ENCODE assay signal across 1 cellular context in genomic region chr22:38843716-38844660, GRCh38.
TF ChIP-seq lines count a peak whose summit lies in the region.

Gene NPTXR, minus strand, starts transcription at chr22:38844028.

TF ChIP-seq in HepG2, 621 proteins besides CTCF, POLR2A, EP300 and RAD21 (continued from another document):
- no peak for TF ChIP-seq MED1 (CRISPR knock-in tag; IDR thresholded peaks at IDR 0.05)
- TF ChIP-seq NR2F6 (IDR thresholded peaks at IDR 0.05), result peak; percentile 62; the same call in 1 of the 2 replicates
- TF ChIP-seq NR2F6 (CRISPR knock-in tag; IDR thresholded peaks at IDR 0.05), result peak; percentile 65
- TF ChIP-seq ZNF292 (CRISPR knock-in tag; IDR thresholded peaks at IDR 0.05; ENCODE audit: borderline replicate concordance, low read depth), result no peak
- TF ChIP-seq SALL1 (CRISPR knock-in tag; IDR thresholded peaks at IDR 0.05), result peak; percentile 38; the same call in 1 of the 2 replicates
- TF ChIP-seq ZMYM2 (CRISPR knock-in tag; IDR thresholded peaks at IDR 0.05), result peak; percentile 62; the same call in 1 of the 2 replicates
- no peak for TF ChIP-seq ZNF605 (CRISPR knock-in tag; IDR thresholded peaks at IDR 0.05)
- TF ChIP-seq MEF2D (CRISPR knock-in tag; IDR thresholded peaks at IDR 0.05), result no peak
- TF ChIP-seq, protein P1, sequence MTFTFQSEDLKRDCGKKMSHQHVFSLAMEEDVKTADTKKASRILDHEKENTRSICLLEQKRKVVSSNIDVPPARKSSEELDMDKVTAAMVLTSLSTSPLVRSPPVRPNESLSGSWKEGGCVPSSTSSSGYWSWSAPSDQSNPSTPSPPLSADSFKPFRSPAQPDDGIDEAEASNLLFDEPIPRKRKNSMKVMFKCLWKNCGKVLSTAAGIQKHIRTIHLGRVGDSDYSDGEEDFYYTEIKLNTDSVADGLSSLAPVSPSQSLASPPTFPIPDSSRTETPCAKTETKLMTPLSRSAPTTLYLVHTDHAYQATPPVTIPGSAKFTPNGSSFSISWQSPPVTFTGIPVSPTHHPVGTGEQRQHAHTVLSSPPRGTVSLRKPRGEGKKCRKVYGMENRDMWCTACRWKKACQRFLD (CRISPR knock-in tag; IDR thresholded peaks at IDR 0.05; ENCODE audit: borderline replicate concordance), result no peak
- TF ChIP-seq PATZ1 (CRISPR knock-in tag; IDR thresholded peaks at IDR 0.05), result peak; percentile 75; the same call in 1 of the 2 replicates
- 0 out of 2 replicates have a peak, but pooled peaks have one; percentile 29 for TF ChIP-seq AKAP8 (CRISPR knock-in tag; IDR thresholded peaks at IDR 0.05)
- peak; percentile 75 for TF ChIP-seq PHF21A (CRISPR knock-in tag; IDR thresholded peaks at IDR 0.05)
- peak; percentile 78 for TF ChIP-seq HNF4G (IDR thresholded peaks at IDR 0.05; ENCODE audit: borderline replicate concordance, low read depth, low read length)
- TF ChIP-seq HNF4G (CRISPR knock-in tag; IDR thresholded peaks at IDR 0.05; ENCODE audit: borderline replicate concordance, low read depth), result no peak
- TF ChIP-seq FIP1L1 (IDR thresholded peaks at IDR 0.05; ENCODE audit: borderline replicate concordance, insufficient read depth, low read depth, low read length), result no peak
- peak; percentile 30; the same call in 1 of the 2 replicates for TF ChIP-seq ELF3 (CRISPR knock-in tag; IDR thresholded peaks at IDR 0.05)
- TF ChIP-seq, protein P2, sequence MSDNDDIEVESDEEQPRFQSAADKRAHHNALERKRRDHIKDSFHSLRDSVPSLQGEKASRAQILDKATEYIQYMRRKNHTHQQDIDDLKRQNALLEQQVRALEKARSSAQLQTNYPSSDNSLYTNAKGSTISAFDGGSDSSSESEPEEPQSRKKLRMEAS (IDR thresholded peaks at IDR 0.05), result peak; percentile 13; the same call in 1 of the 2 replicates
- no peak for TF ChIP-seq ZHX2 (IDR thresholded peaks at IDR 0.05; ENCODE audit: low read depth)
- 0 out of 2 replicates have a peak, but pooled peaks have one; percentile 31 for TF ChIP-seq ZHX2 (CRISPR knock-in tag; IDR thresholded peaks at IDR 0.05; ENCODE audit: borderline replicate concordance)
